In the genomic region with DNA sequence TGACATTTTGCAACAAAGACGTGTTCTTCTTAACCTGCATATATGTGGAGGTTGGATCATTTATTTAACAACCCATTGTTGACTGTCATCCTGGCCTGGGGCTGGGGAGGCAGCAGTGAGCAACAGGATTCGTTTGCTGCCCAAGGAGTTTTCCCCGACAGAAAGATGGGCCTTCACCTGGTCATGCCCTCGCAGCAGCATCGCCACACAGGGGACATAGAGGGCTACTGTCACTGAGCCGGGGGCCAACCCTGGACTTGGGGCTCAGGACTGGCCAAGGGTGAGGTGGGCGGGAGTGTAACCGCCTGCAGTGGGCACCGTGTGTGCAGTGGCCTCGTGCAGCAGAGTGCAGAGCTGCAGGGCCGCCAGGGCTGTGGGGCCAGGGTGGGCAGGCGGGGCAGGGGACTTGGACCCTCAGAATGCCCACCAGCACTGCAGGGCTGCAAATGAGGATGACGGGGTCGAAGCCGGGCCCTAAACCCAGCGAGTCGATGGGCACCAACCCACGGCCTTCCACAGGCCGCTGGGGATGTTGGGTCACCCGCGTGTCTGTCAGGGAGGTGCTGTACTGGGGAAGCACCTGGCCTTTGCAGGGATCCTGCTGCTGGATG, we compare ENCODE assay signal across 1 cellular context.
TF ChIP-seq lines count a peak whose summit lies in the region.

No MANE protein-coding gene starts in this region.

TF ChIP-seq in HepG2, 621 proteins besides CTCF, POLR2A, EP300 and RAD21 (continues in another document):
- TF ChIP-seq HDAC1 (CRISPR knock-in tag; IDR thresholded peaks at IDR 0.05) (no peak), KAT2B (IDR thresholded peaks at IDR 0.05; ENCODE audit: borderline replicate concordance, low read depth, low read length) (no peak), CHD4 (IDR thresholded peaks at IDR 0.05; ENCODE audit: borderline replicate concordance, low read length) (no peak), ZNF687 (CRISPR knock-in tag; IDR thresholded peaks at IDR 0.05) (peak; percentile 32; the same call in 1 of the 2 replicates), NPAS2 (CRISPR knock-in tag; IDR thresholded peaks at IDR 0.05; ENCODE audit: borderline replicate concordance) (no peak), TOE1 (CRISPR knock-in tag; IDR thresholded peaks at IDR 0.05) (no peak), GATAD2A (CRISPR knock-in tag; IDR thresholded peaks at IDR 0.05) (no peak), SP5 (CRISPR knock-in tag; IDR thresholded peaks at IDR 0.05; ENCODE audit: borderline replicate concordance, low read depth) (no peak), MTA3 (CRISPR knock-in tag; IDR thresholded peaks at IDR 0.05) (no peak), ZFP37 (CRISPR knock-in tag; IDR thresholded peaks at IDR 0.05; ENCODE audit: borderline replicate concordance) (no peak), ZNF253 (CRISPR knock-in tag; IDR thresholded peaks at IDR 0.05; ENCODE audit: borderline replicate concordance) (0 out of 2 replicates have a peak, but pooled peaks have one; percentile 42), GABPB1 (CRISPR knock-in tag; IDR thresholded peaks at IDR 0.05) (no peak), ZBTB7B (CRISPR knock-in tag; IDR thresholded peaks at IDR 0.05) (no peak), ZSCAN5A (CRISPR knock-in tag; IDR thresholded peaks at IDR 0.05; ENCODE audit: borderline replicate concordance) (no peak), YY1 (IDR thresholded peaks at IDR 0.05; ENCODE audit: insufficient read depth, insufficient replicate concordance, low read depth, low read length) (no peak), HIC2 (CRISPR knock-in tag; IDR thresholded peaks at IDR 0.05; ENCODE audit: low read depth) (0 out of 2 replicates have a peak, but pooled peaks have one; percentile 21), HMG20A (CRISPR knock-in tag; IDR thresholded peaks at IDR 0.05; ENCODE audit: borderline replicate concordance) (no peak), MIER3 (CRISPR knock-in tag; IDR thresholded peaks at IDR 0.05; ENCODE audit: borderline replicate concordance) (no peak), ZBTB25 (CRISPR knock-in tag; IDR thresholded peaks at IDR 0.05) (no peak), PTBP1 (IDR thresholded peaks at IDR 0.05; ENCODE audit: low read depth, low read length, poor library complexity, severe bottlenecking) (no peak), ELF4 (CRISPR knock-in tag; IDR thresholded peaks at IDR 0.05; ENCODE audit: borderline replicate concordance) (no peak), ZBTB8A (CRISPR knock-in tag; IDR thresholded peaks at IDR 0.05; ENCODE audit: borderline replicate concordance, low read depth) (no peak), ZNF160 (CRISPR knock-in tag; IDR thresholded peaks at IDR 0.05) (no peak), ZHX1 (CRISPR knock-in tag; IDR thresholded peaks at IDR 0.05; ENCODE audit: low read depth) (no peak), SP2 (CRISPR knock-in tag; IDR thresholded peaks at IDR 0.05) (no peak), SMAD1 (CRISPR knock-in tag; IDR thresholded peaks at IDR 0.05; ENCODE audit: borderline replicate concordance, low read depth) (no peak), ZFP36 (IDR thresholded peaks at IDR 0.05; ENCODE audit: borderline replicate concordance, low read depth, low read length, partially characterized antibody) (no peak), ZNF180 (CRISPR knock-in tag; IDR thresholded peaks at IDR 0.05; ENCODE audit: borderline replicate concordance, low read depth) (no peak), FOXA3 (CRISPR knock-in tag; IDR thresholded peaks at IDR 0.05) (no peak), TCF7L2 (IDR thresholded peaks at IDR 0.05; ENCODE audit: low read depth, low read length) (no peak), XRCC5 (optimal IDR thresholded peaks at IDR 0.05; ENCODE audit: low read length) (peak; percentile 19), ZNF570 (CRISPR knock-in tag; IDR thresholded peaks at IDR 0.05; ENCODE audit: borderline replicate concordance) (no peak), ZNF282 (IDR thresholded peaks at IDR 0.05; ENCODE audit: partially characterized antibody) (no peak), ZNF879 (CRISPR knock-in tag; IDR thresholded peaks at IDR 0.05) (no peak)
- TF ChIP-seq, protein P1, sequence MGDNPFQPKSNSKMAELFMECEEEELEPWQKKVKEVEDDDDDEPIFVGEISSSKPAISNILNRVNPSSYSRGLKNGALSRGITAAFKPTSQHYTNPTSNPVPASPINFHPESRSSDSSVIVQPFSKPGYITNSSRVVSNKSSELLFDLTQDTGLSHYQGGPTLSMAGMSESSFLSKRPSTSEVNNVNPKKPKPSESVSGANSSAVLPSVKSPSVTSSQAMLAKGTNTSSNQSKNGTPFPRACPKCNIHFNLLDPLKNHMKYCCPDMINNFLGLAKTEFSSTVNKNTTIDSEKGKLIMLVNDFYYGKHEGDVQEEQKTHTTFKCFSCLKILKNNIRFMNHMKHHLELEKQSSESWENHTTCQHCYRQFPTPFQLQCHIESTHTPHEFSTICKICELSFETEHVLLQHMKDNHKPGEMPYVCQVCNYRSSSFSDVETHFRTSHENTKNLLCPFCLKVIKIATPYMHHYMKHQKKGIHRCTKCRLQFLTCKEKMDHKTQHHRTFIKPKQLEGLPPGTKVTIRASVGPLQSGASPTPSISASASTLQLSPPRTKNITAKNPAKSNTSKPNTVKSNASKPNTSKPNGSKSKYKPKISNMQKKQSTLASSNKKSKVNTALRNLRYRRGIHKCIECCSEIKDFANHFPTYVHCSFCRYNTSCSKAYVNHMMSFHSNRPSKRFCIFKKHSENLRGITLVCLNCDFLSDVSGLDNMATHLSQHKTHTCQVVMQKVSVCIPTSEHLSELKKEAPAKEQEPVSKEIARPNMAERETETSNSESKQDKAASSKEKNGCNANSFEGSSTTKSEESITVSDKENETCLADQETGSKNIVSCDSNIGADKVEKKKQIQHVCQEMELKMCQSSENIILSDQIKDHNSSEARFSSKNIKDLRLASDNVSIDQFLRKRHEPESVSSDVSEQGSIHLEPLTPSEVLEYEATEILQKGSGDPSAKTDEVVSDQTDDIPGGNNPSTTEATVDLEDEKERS (CRISPR knock-in tag; IDR thresholded peaks at IDR 0.05) = no peak
- TF ChIP-seq, protein P2, sequence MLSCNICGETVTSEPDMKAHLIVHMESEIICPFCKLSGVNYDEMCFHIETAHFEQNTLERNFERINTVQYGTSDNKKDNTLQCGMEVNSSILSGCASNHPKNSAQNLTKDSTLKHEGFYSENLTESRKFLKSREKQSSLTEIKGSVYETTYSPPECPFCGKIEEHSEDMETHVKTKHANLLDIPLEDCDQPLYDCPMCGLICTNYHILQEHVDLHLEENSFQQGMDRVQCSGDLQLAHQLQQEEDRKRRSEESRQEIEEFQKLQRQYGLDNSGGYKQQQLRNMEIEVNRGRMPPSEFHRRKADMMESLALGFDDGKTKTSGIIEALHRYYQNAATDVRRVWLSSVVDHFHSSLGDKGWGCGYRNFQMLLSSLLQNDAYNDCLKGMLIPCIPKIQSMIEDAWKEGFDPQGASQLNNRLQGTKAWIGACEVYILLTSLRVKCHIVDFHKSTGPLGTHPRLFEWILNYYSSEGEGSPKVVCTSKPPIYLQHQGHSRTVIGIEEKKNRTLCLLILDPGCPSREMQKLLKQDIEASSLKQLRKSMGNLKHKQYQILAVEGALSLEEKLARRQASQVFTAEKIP (CRISPR knock-in tag; IDR thresholded peaks at IDR 0.05; ENCODE audit: borderline replicate concordance) = 0 out of 2 replicates have a peak, but pooled peaks have one; percentile 55
- TF ChIP-seq, protein P3, sequence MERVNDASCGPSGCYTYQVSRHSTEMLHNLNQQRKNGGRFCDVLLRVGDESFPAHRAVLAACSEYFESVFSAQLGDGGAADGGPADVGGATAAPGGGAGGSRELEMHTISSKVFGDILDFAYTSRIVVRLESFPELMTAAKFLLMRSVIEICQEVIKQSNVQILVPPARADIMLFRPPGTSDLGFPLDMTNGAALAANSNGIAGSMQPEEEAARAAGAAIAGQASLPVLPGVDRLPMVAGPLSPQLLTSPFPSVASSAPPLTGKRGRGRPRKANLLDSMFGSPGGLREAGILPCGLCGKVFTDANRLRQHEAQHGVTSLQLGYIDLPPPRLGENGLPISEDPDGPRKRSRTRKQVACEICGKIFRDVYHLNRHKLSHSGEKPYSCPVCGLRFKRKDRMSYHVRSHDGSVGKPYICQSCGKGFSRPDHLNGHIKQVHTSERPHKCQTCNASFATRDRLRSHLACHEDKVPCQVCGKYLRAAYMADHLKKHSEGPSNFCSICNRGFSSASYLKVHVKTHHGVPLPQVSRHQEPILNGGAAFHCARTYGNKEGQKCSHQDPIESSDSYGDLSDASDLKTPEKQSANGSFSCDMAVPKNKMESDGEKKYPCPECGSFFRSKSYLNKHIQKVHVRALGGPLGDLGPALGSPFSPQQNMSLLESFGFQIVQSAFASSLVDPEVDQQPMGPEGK (CRISPR knock-in tag; IDR thresholded peaks at IDR 0.05) = no peak
